8 cellular contexts compared by ENCODE assay signal in the genomic region with DNA sequence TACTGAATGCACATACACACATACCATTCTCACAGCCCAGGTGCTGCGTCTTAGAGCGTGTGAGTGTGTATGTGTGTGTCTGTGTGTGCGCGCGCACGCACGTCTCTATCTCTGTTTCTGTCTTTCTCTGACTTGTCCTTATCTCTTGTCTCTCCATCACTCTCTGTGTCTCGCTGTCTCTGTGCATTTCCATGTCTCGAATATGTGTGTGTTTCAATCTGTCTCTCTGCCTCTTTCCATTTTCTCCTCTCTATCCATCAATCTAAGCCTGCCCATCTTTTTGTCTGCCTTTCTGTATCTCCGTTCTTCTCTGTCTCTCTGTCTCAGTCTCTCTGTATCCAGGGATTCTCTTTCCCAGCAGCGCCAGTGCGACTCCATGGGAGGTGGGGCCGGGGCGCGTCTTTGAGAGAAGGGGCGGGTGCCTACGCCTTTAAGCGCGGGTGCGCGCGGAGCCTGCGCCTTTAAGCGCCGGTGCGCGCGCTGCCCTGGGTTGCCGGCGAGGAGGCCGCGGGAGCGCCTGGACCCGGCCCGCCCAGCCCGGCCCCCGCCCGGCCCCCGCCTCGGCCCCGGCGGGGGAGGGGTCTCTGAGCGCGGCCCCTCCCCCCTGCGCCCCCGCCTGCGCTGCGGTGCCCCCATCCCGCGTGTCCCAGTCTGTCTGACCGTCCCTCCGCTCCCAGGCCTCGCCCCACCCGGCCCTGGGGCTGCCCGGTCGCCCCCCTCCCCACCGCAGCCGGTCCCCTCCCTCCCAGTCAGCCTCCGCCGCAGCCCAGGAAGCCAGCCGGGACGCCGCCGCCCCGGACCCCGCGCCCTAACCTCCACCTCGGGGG. TPM values are rescaled to one million over a fixed set of nuclear protein-coding genes. Genes with fewer than 3 reads are reported as not detected.
DNase-seq lines count a peak whose midpoint lies in the region; ATAC-seq and TF ChIP-seq lines count a peak whose summit lies in the region.

A gene with protein sequence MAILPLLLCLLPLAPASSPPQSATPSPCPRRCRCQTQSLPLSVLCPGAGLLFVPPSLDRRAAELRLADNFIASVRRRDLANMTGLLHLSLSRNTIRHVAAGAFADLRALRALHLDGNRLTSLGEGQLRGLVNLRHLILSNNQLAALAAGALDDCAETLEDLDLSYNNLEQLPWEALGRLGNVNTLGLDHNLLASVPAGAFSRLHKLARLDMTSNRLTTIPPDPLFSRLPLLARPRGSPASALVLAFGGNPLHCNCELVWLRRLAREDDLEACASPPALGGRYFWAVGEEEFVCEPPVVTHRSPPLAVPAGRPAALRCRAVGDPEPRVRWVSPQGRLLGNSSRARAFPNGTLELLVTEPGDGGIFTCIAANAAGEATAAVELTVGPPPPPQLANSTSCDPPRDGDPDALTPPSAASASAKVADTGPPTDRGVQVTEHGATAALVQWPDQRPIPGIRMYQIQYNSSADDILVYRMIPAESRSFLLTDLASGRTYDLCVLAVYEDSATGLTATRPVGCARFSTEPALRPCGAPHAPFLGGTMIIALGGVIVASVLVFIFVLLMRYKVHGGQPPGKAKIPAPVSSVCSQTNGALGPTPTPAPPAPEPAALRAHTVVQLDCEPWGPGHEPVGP (plus strand): TSS at position 464 of the 827 bp plus-strand sequence. CDS start 3,052 bp downstream, outside the sequence.

- no peaks in the 10 kb centered on the region for H3K27me3 ChIP-seq in SU-DHL-6 (ENCODE audit: low read length)
- no peaks in the 10 kb centered on the region for H3K27me3 ChIP-seq in right cardiac atrium (ENCODE audit: control insufficient read depth, insufficient read depth)
- H3K27me3 ChIP-seq in vagina: no peaks in the 10 kb centered on the region

- H3K79me2 ChIP-seq in SU-DHL-6 (ENCODE audit: insufficient read depth, low read length): no peaks in the 10 kb centered on the region

- peak within 1 kb of the TSS; percentile 82 for H3K4me2 ChIP-seq in SU-DHL-6 (ENCODE audit: low read depth, low read length, poor library complexity, severe bottlenecking)

- peak within 1 kb of the TSS; percentile 93 for H2AFZ ChIP-seq in SU-DHL-6 (ENCODE audit: low read depth, low read length, severe bottlenecking)

- WGBS in right cardiac atrium: 1% methylated on average over 66 of the region's 68 CpGs

- no peaks in the 10 kb centered on the region for H3K9me3 Mint-ChIP-seq in progenitor cell of endocrine pancreas (ENCODE audit: low read depth)

- 0 out of 2 replicates have a peak, but pooled peaks cover under 1% of the 10 kb centered on the region for H3F3A ChIP-seq in SU-DHL-6 (ENCODE audit: insufficient read depth)

- no peaks in the 10 kb centered on the region for H4K20me1 ChIP-seq in SU-DHL-6 (ENCODE audit: low read depth, low read length)

- H3K4me1 Mint-ChIP-seq in progenitor cell of endocrine pancreas (ENCODE audit: low read depth): peaks cover 23% of the 10 kb centered on the region

- no peaks in the 10 kb centered on the region for H3K9me2 ChIP-seq in SU-DHL-6 (replicated peaks; ENCODE audit: insufficient read depth, low read length)

- TF ChIP-seq CTCF in SU-DHL-6 (IDR thresholded peaks at IDR 0.05; ENCODE audit: insufficient read depth, low read length, poor library complexity, severe bottlenecking) (no peak), progenitor cell of endocrine pancreas (IDR thresholded peaks at IDR 0.05; ENCODE audit: unreplicated experiment) (no peak), vagina (IDR thresholded peaks at IDR 0.05) (no peak)

- H3K4me1 ChIP-seq in right cardiac atrium (ENCODE audit: control insufficient read depth, insufficient read depth, low read length): peaks cover 18% of the 10 kb centered on the region
- peaks cover 26% of the 10 kb centered on the region for H3K4me1 ChIP-seq in vagina

- no peaks in the 10 kb centered on the region for H3K27me3 Mint-ChIP-seq in progenitor cell of endocrine pancreas

- peak within 1 kb of the TSS; percentile 0 for H3K27ac Mint-ChIP-seq in progenitor cell of endocrine pancreas

- no peaks in the 10 kb centered on the region for H3K36me3 ChIP-seq in SU-DHL-6 (ENCODE audit: low read length)
- H3K36me3 ChIP-seq in vagina: no peaks in the 10 kb centered on the region

- peak within 1 kb of the TSS; percentile 78 for H3K4me3 Mint-ChIP-seq in progenitor cell of endocrine pancreas (ENCODE audit: low read depth)

- H3K36me3 Mint-ChIP-seq in progenitor cell of endocrine pancreas (ENCODE audit: insufficient read depth): peaks cover 4% of the 10 kb centered on the region

- H3K9me3 ChIP-seq in SU-DHL-6 (ENCODE audit: insufficient read depth, low read length) (no peaks in the 10 kb centered on the region), right cardiac atrium (ENCODE audit: control insufficient read depth, low read length) (no peaks in the 10 kb centered on the region), vagina (no peaks in the 10 kb centered on the region)

- H3K27ac ChIP-seq in SU-DHL-6 (ENCODE audit: low read depth, low read length) (no peak within 1 kb of the TSS), right cardiac atrium (ENCODE audit: low read length) (peak within 1 kb of the TSS; percentile 59), vagina (peak within 1 kb of the TSS; percentile 78)

- intact Hi-C loops in right cardiac atrium (cut with DNase I) (loop anchor here in 3 of 4 donors (10.0 kb wide), 3 partner anchors 51 to 241 kb away; a partner anchor contains a TSS), vagina (cut with DNase I) (loop anchor here (10.0 kb wide), 2 partner anchors 161 to 221 kb away; a partner anchor contains a TSS)

- TF ChIP-seq POLR2A in vagina (IDR thresholded peaks at IDR 0.05): no peak

- DNase-seq in DMS 273 treated with DMSO at 0.1 percent for 48 hours (lab: John Stamatoyannopoulos, UW) (peak; percentile 34), MV-4-11 (lab: John Stamatoyannopoulos, UW) (peak; percentile 46), anterior cingulate cortex (lab: John Stamatoyannopoulos, UW) (peak; percentile 11 to 88 (median 64)), right cardiac atrium (peak; percentile 80 to 94 (median 90)), progenitor cell of endocrine pancreas (ENCODE audit: low spot score, unreplicated experiment) (peak; percentile 47), vagina (ENCODE audit: extremely low spot score in 2 of 2) (no peak)

- H3K4me3 ChIP-seq in SU-DHL-6 (ENCODE audit: insufficient read depth, low read length, poor library complexity, severe bottlenecking): peak within 1 kb of the TSS; percentile 75
- peak within 1 kb of the TSS; percentile 98 for H3K4me3 ChIP-seq in right cardiac atrium (ENCODE audit: low read length)
- H3K4me3 ChIP-seq in vagina: peak within 1 kb of the TSS; percentile 67 to 84

- H3K9ac ChIP-seq in SU-DHL-6 (ENCODE audit: low read length): peak within 1 kb of the TSS; percentile 66

- peak; percentile 51 to 66 for ATAC-seq in right cardiac atrium
- no peak for ATAC-seq in HG03045 (IDR thresholded peaks at IDR 0.05; ENCODE audit: unreplicated experiment)

RNA-seq across cellular contexts. Expression of the gene that starts here (rescaled TPM):
- total RNA-seq in right cardiac atrium: 10 to 100 TPM in 1 of 4 donors, 1 to 10 TPM in 3; 8.2 to 10.8 (median 9.0) TPM
- 8.4 TPM for polyA plus RNA-seq in right cardiac atrium
- 31.0 and 31.5 TPM in 2 replicates for total RNA-seq in progenitor cell of endocrine pancreas
- 9.1 TPM for total RNA-seq in vagina

Comparison
In these comparisons a context has a peak if more than half of its experiments do, and no peak if none do; other contexts are left out.
1. DNase-seq: peak in DMS 273 treated with DMSO at 0.1 percent for 48 hours (single experiment), MV-4-11 (single experiment), anterior cingulate cortex (58 of 58), right cardiac atrium (3 of 3) and progenitor cell of endocrine pancreas (single experiment); none in vagina (0 of 2).
2. Peak in every context shown above with its lines, with median percentiles within 50 percentile points of each other: H3K4me3 ChIP-seq.